Comparison of ENCODE assay signal across 17 cellular contexts in the genomic region with DNA sequence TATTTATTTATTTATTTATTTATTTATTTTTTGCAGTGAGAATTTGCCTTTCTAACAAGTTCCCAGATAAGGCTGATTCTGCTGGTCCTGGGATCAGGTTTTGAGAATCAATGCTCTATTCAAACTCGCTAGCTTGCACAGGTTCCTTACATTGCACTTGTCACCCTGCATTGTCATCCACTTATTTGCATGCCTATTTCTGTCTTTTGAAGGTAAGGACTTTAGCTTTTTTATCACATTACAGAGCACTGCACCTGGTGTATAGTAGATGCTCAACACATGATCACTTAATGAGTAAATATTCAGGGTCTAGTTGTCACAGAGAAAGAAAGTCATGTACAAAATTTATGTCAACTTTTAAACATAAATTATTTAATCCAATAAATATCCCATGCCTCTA.
DNase-seq lines count a peak whose midpoint lies in the region; ATAC-seq and TF ChIP-seq lines count a peak whose summit lies in the region.
"Had no signal": no experiment of that assay in that cellular context is flagged by ENCODE, and none has a peak within 500 bp of the region (broad histone marks: within the 10 kb centered on the region; RNA-seq: fewer than 3 reads in every experiment).

No MANE protein-coding gene starts in this region.

- peak overlapping the region; percentile 53 for H3K27ac Mint-ChIP-seq in progenitor cell of endocrine pancreas

- TF ChIP-seq CTCF in progenitor cell of endocrine pancreas (IDR thresholded peaks at IDR 0.05; ENCODE audit: unreplicated experiment): no peak

- no peaks in the 10 kb centered on the region for H3K36me3 Mint-ChIP-seq in progenitor cell of endocrine pancreas (ENCODE audit: insufficient read depth)

- H3K4me3 Mint-ChIP-seq in progenitor cell of endocrine pancreas (ENCODE audit: low read depth): peak overlapping the region; percentile 13
- H3K4me3 Mint-ChIP-seq: activated CD4-positive, alpha-beta T cell treated with anti-CD3 and anti-CD28 coated beads, Interleukin-2, amount 10 ng/mL, durations not matched to agents 7 days and 5 days; dendritic cell treated with granulocyte-macrophage colony-stimulating factor and Interleukin-4, amounts not matched to agents 40 ng/mL and 50 ng/mL, for 4 days had no signal

- DNase-seq in NCI-H748 (lab: John Stamatoyannopoulos, UW; ENCODE audit: unreplicated experiment): peak; percentile 80
- DNase-seq in NCI-H748 treated with DMSO at 0.1 percent for 48 hours (lab: John Stamatoyannopoulos, UW): no peak
- peak; percentile 22 to 38 for DNase-seq in NCI-H526 (lab: John Stamatoyannopoulos, UW)
- no peak for DNase-seq in progenitor cell of endocrine pancreas (ENCODE audit: low spot score, unreplicated experiment)
- DNase-seq in NCI-H2107 (lab: John Stamatoyannopoulos, UW): no peak
- DNase-seq in NCI-H1092 (lab: John Stamatoyannopoulos, UW): no peak
- DNase-seq: activated CD4-positive, alpha-beta T cell treated with anti-CD3 and anti-CD28 coated beads, Interleukin-2, amount 10 ng/mL, durations not matched to agents 7 days and 5 days; activated naive CD4-positive, alpha-beta T cell treated with anti-CD3 and anti-CD28 coated beads, Interleukin-2, amount 50 U/mL, for 16 hours; body of pancreas; foreskin keratinocyte; left colon; NCI-H2081 treated with DMSO at 0.1 percent for 48 hours; sigmoid colon had no signal

- no peaks in the 10 kb centered on the region for H3K9me3 Mint-ChIP-seq in progenitor cell of endocrine pancreas (ENCODE audit: low read depth)
- H3K9me3 Mint-ChIP-seq: dendritic cell treated with granulocyte-macrophage colony-stimulating factor and Interleukin-4, amounts not matched to agents 40 ng/mL and 50 ng/mL, for 4 days had no signal

- H3K27me3 Mint-ChIP-seq in progenitor cell of endocrine pancreas: no peaks in the 10 kb centered on the region
- H3K27me3 Mint-ChIP-seq: activated CD4-positive, alpha-beta T cell treated with anti-CD3 and anti-CD28 coated beads, Interleukin-2, amount 10 ng/mL, durations not matched to agents 7 days and 5 days; dendritic cell treated with granulocyte-macrophage colony-stimulating factor and Interleukin-4, amounts not matched to agents 40 ng/mL and 50 ng/mL, for 4 days had no signal

- ATAC-seq in GM21529 (IDR thresholded peaks at IDR 0.05; ENCODE audit: unreplicated experiment) (peak; percentile 20), HG02973 (IDR thresholded peaks at IDR 0.05; ENCODE audit: unreplicated experiment) (no peak)
- ATAC-seq: foreskin keratinocyte, left colon, SK-N-SH treated with all-trans-retinoic acid at 6 μM for 48 hours had no signal

- peaks cover 40% of the 10 kb centered on the region for H3K4me1 Mint-ChIP-seq in progenitor cell of endocrine pancreas (ENCODE audit: low read depth)

Comparison
In these comparisons a context has a peak if more than half of its experiments do, and no peak if none do; other contexts are left out.
1. DNase-seq: peak in NCI-H748 (single experiment) and NCI-H526 (2 of 2); none in NCI-H748 treated with DMSO at 0.1 percent for 48 hours (single experiment), progenitor cell of endocrine pancreas (single experiment), NCI-H2107 (single experiment) and NCI-H1092 (single experiment).